ENCODE assay signal across 9 cellular contexts in the genomic region with DNA sequence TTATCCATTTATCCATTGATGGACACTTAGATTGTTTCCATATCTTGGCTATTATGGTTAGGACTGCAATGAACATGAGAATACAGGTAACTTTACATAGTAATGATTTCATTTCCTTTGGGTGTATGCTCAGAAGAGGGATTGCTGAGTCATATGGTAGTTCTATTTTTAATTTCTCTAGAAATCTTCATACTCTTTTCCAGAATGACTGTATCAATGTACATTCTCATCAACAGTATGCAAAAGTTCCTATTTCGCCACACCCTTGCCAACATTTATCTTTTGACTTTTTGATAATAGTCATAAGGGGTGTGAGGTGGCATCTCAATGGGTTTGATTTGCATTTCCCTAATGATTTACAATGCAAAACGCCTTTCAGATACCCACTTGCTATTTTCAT. TPM values are rescaled to one million over a fixed set of nuclear protein-coding genes. Genes with fewer than 3 reads are reported as not detected.
DNase-seq lines count a peak whose midpoint lies in the region; ATAC-seq and TF ChIP-seq lines count a peak whose summit lies in the region.
"Had no signal": no experiment of that assay in that cellular context is flagged by ENCODE, and none has a peak within 500 bp of the region (broad histone marks: within the 10 kb centered on the region; RNA-seq: fewer than 3 reads in every experiment).

No MANE protein-coding gene starts in this region.

- no peaks in the 10 kb centered on the region for H3K36me3 Mint-ChIP-seq in activated naive CD8-positive, alpha-beta T cell
- H3K36me3 Mint-ChIP-seq in activated naive CD8-positive, alpha-beta T cell treated with anti-CD3 and anti-CD28 coated beads for 36 hours, result no peaks in the 10 kb centered on the region
- no peaks in the 10 kb centered on the region for H3K36me3 Mint-ChIP-seq in stimulated activated memory B cell treated with anti-CD40 and anti-IgM and Interleukin-4, amounts not matched to agents 10 μg/mL and 1 μg/mL and 100 μg/mL, for 72 hours

- peak; percentile 77 for ATAC-seq in HG02610 (IDR thresholded peaks at IDR 0.05; ENCODE audit: unreplicated experiment)
- ATAC-seq in stimulated activated memory B cell treated with anti-CD40 and anti-IgM and Interleukin-4, amounts not matched to agents 10 μg/mL and 1 μg/mL and 100 μg/mL, for 72 hours, result peak; percentile 81
- no peak for ATAC-seq in HG03139 (IDR thresholded peaks at IDR 0.05; ENCODE audit: unreplicated experiment)

- H3K9me3 Mint-ChIP-seq in activated naive CD8-positive, alpha-beta T cell (ENCODE audit: low read depth), result no peaks in the 10 kb centered on the region
- H3K9me3 Mint-ChIP-seq in activated naive CD8-positive, alpha-beta T cell treated with anti-CD3 and anti-CD28 coated beads for 36 hours, result no peaks in the 10 kb centered on the region
- no peaks in the 10 kb centered on the region for H3K9me3 Mint-ChIP-seq in stimulated activated memory B cell treated with anti-CD40 and anti-IgM and Interleukin-4, amounts not matched to agents 10 μg/mL and 1 μg/mL and 100 μg/mL, for 72 hours

- no TSS peak for BruUV-seq in A673 (replicated peaks; lab: Mats Ljungman, UMichigan)

- no peak for TF ChIP-seq CTCF in A673 (conservative IDR thresholded peaks at IDR 0.05; ENCODE audit: low read depth, low read length)

- no peaks in the 10 kb centered on the region for H3K4me1 ChIP-seq in A673 (ENCODE audit: insufficient read depth, low read length, poor library complexity, severe bottlenecking)

- no peaks in the 10 kb centered on the region for H3K9me3 ChIP-seq in A673 (ENCODE audit: low read depth, low read length, poor library complexity, severe bottlenecking)

- no peaks in the 10 kb centered on the region for H3K27me3 ChIP-seq in A673 (replicated peaks; ENCODE audit: insufficient read depth, low read depth, low read length, poor library complexity)

- H3K4me3 Mint-ChIP-seq in activated naive CD8-positive, alpha-beta T cell, result peak overlapping the region; percentile 33
- H3K4me3 Mint-ChIP-seq in activated naive CD8-positive, alpha-beta T cell treated with anti-CD3 and anti-CD28 coated beads for 36 hours, result no peak overlapping the region
- H3K4me3 Mint-ChIP-seq in stimulated activated memory B cell treated with anti-CD40 and anti-IgM and Interleukin-4, amounts not matched to agents 10 μg/mL and 1 μg/mL and 100 μg/mL, for 72 hours, result no peak overlapping the region

- peak overlapping the region; percentile 56 for H3K27ac Mint-ChIP-seq in activated naive CD8-positive, alpha-beta T cell
- no peak overlapping the region for H3K27ac Mint-ChIP-seq in activated naive CD8-positive, alpha-beta T cell treated with anti-CD3 and anti-CD28 coated beads for 36 hours
- peak overlapping the region; percentile 83 for H3K27ac Mint-ChIP-seq in stimulated activated memory B cell treated with anti-CD40 and anti-IgM and Interleukin-4, amounts not matched to agents 10 μg/mL and 1 μg/mL and 100 μg/mL, for 72 hours

- POLR2A ChIA-PET in A673 (lab: Charles Lee; ENCODE audit: low non-redundant PET), result no interaction called here

- CTCF ChIA-PET in A673 (lab: Charles Lee), result no interaction called here

- no peak overlapping the region for H3K27ac ChIP-seq in A673 (ENCODE audit: low read depth, low read length, poor library complexity, severe bottlenecking)

- no peak for DNase-seq in activated naive CD8-positive, alpha-beta T cell treated with anti-CD3 and anti-CD28 coated beads for 36 hours
- peak; percentile 4 for DNase-seq in NCI-H226
- DNase-seq in A673 (ENCODE audit: low spot score), result no peak
- no peak for DNase-seq in occipital lobe (lab: John Stamatoyannopoulos, UW)
- DNase-seq: effector CD4-positive, alpha-beta T cell had no signal

- H3K36me3 ChIP-seq in A673 (ENCODE audit: insufficient read depth, low read length, poor library complexity, severe bottlenecking), result no peaks in the 10 kb centered on the region

- no peaks in the 10 kb centered on the region for H3K27me3 Mint-ChIP-seq in activated naive CD8-positive, alpha-beta T cell
- H3K27me3 Mint-ChIP-seq in activated naive CD8-positive, alpha-beta T cell treated with anti-CD3 and anti-CD28 coated beads for 36 hours, result no peaks in the 10 kb centered on the region
- H3K27me3 Mint-ChIP-seq in stimulated activated memory B cell treated with anti-CD40 and anti-IgM and Interleukin-4, amounts not matched to agents 10 μg/mL and 1 μg/mL and 100 μg/mL, for 72 hours, result no peaks in the 10 kb centered on the region

- H3K4me3 ChIP-seq in A673 (ENCODE audit: low read depth, low read length, poor library complexity, severe bottlenecking), result no peak overlapping the region

- intact Hi-C loops in A673 (cut with micrococcal nuclease; ENCODE audit: unreplicated experiment), result loop anchor here (10.0 kb wide), 1 partner anchor 105 kb away; no protein-coding TSS in a partner anchor

- peaks cover 26% of the 10 kb centered on the region for H3K4me1 Mint-ChIP-seq in activated naive CD8-positive, alpha-beta T cell (ENCODE audit: low read depth)
- H3K4me1 Mint-ChIP-seq in activated naive CD8-positive, alpha-beta T cell treated with anti-CD3 and anti-CD28 coated beads for 36 hours, result peaks cover 14% of the 10 kb centered on the region
- peaks cover 38% of the 10 kb centered on the region for H3K4me1 Mint-ChIP-seq in stimulated activated memory B cell treated with anti-CD40 and anti-IgM and Interleukin-4, amounts not matched to agents 10 μg/mL and 1 μg/mL and 100 μg/mL, for 72 hours

RNA-seq across cellular contexts. Expression of gene NIPA1, which starts 6.2 kb away (rescaled TPM):
- 1 to 10 TPM; 8.2 to 9.1 TPM for total RNA-seq in activated naive CD8-positive, alpha-beta T cell treated with anti-CD3 and anti-CD28 coated beads for 36 hours
- total RNA-seq in A673 (2021) (17.5 and 20.6 TPM in 2 replicates), occipital lobe (26.8 TPM)

RNA-seq across cellular contexts. Expression of gene NIPA2, which starts 58.2 kb away (rescaled TPM):
- total RNA-seq in activated naive CD8-positive, alpha-beta T cell treated with anti-CD3 and anti-CD28 coated beads for 36 hours, result 10 to 100 TPM; 96.7 to 97.8 TPM
- total RNA-seq in A673 (2021) (78.8 and 87.2 TPM in 2 replicates), occipital lobe (47.6 TPM)
